Comparison of ENCODE assay signal across 8 cellular contexts in genomic region chr10:73886085-73886529, GRCh38. TPM values are rescaled to one million over a fixed set of nuclear protein-coding genes. Genes with fewer than 3 reads are reported as not detected.
A peak's percentile ranks its signal among the peaks of the same experiment; 100 is the strongest.
DNase-seq lines count a peak whose midpoint lies in the region; ATAC-seq lines count a peak whose summit lies in the region.

No MANE protein-coding gene starts in this region.

- no peak overlapping the region for H3K4me2 ChIP-seq in mesendoderm (ENCODE audit: low read length)

- H3K56ac ChIP-seq in mesendoderm (ENCODE audit: low read length): no peak overlapping the region

- H3K9ac ChIP-seq in mesendoderm (ENCODE audit: low read length): no peak overlapping the region

- intact Hi-C loops in activated CD4-positive, alpha-beta memory T cell treated with anti-CD3 and anti-CD28 coated beads for 36 hours (cut with micrococcal nuclease): loop anchor here (1.0 to 5.0 kb wide), 5 partner anchors 23 to 195 kb away; no protein-coding TSS in a partner anchor

- H4K8ac ChIP-seq in mesendoderm (ENCODE audit: low read depth, low read length): no peak overlapping the region

- no peak overlapping the region for H3K27ac Mint-ChIP-seq in activated CD4-positive, alpha-beta memory T cell treated with anti-CD3 and anti-CD28 coated beads for 36 hours

- DNase-seq in DMS 273 (lab: John Stamatoyannopoulos, UW; ENCODE audit: unreplicated experiment) (peak; percentile 79), DMS 273 treated with DMSO at 0.1 percent for 48 hours (lab: John Stamatoyannopoulos, UW) (no peak), NCI-H69 (lab: John Stamatoyannopoulos, UW) (peak; percentile 71), mesendoderm (peak; percentile 88)
- peak; percentile 78 for DNase-seq in activated CD4-positive, alpha-beta memory T cell treated with anti-CD3 and anti-CD28 coated beads for 36 hours
- peak; percentile 49 for DNase-seq in effector CD8-positive, alpha-beta T cell (lab: John Stamatoyannopoulos, UW)
- DNase-seq in stimulated activated CD8-positive, alpha-beta memory T cell treated with anti-CD3 and anti-CD28 coated beads, Interleukin-12 subunit alpha, Interleukin-12 subunit beta, amount 100 ng/mL, for 1 hour (ENCODE audit: low read depth): peak; percentile 52

- H3K36me3 ChIP-seq in mesendoderm (ENCODE audit: control insufficient read depth, insufficient read depth, low read length): no peaks in the 10 kb centered on the region

- H2BK15ac ChIP-seq in mesendoderm (replicated peaks; ENCODE audit: low read depth): no peak overlapping the region

- H3K4me1 Mint-ChIP-seq in activated CD4-positive, alpha-beta memory T cell treated with anti-CD3 and anti-CD28 coated beads for 36 hours (ENCODE audit: low read depth): peaks cover 2% of the 10 kb centered on the region

- H3K9me3 Mint-ChIP-seq in activated CD4-positive, alpha-beta memory T cell treated with anti-CD3 and anti-CD28 coated beads for 36 hours: no peaks in the 10 kb centered on the region

- H3K4me1 ChIP-seq in mesendoderm (ENCODE audit: control insufficient read depth, low read depth, low read length): peaks cover 7% of the 10 kb centered on the region

- no peaks in the 10 kb centered on the region for H3K79me1 ChIP-seq in mesendoderm (ENCODE audit: low read length)

- H2BK5ac ChIP-seq in mesendoderm (ENCODE audit: low read length): no peak overlapping the region

- no CpG with 5 or more reads among the region's 5 CpGs for WGBS in mesendoderm (ENCODE audit: extremely low coverage, insufficient coverage, low lambda C conversion rate)

- CTCF ChIA-PET in activated CD4-positive, alpha-beta memory T cell treated with anti-CD3 and anti-CD28 coated beads for 36 hours (lab: Charles Lee): interaction anchor here (0.6 to 13.8 kb wide), 58 partner anchors 8 to 348 kb away, joined by 3 to 486 read pairs (median 5); partner anchors contain the start of genes ADK, AP3M1 and PLAU

- peak overlapping the region; percentile 13 for H3K18ac ChIP-seq in mesendoderm (ENCODE audit: low read length)

- no peaks in the 10 kb centered on the region for H3K27me3 Mint-ChIP-seq in activated CD4-positive, alpha-beta memory T cell treated with anti-CD3 and anti-CD28 coated beads for 36 hours

- no peak overlapping the region for H2BK120ac ChIP-seq in mesendoderm (ENCODE audit: low read depth, low read length)

- no peaks in the 10 kb centered on the region for H3K27me3 ChIP-seq in mesendoderm (ENCODE audit: insufficient read depth, low read length, poor library complexity)

- H4K5ac ChIP-seq in mesendoderm (ENCODE audit: low read length): no peak overlapping the region

- no peaks in the 10 kb centered on the region for H3K79me2 ChIP-seq in mesendoderm (ENCODE audit: control insufficient read depth, insufficient read depth, low read length)

- H3K4ac ChIP-seq in mesendoderm (ENCODE audit: low read depth, low read length): no peak overlapping the region

- no peak overlapping the region for H3K4me3 Mint-ChIP-seq in activated CD4-positive, alpha-beta memory T cell treated with anti-CD3 and anti-CD28 coated beads for 36 hours

- ATAC-seq in HG02798 (IDR thresholded peaks at IDR 0.05; ENCODE audit: poor library complexity, unreplicated experiment): peak; percentile 82

- no peaks in the 10 kb centered on the region for H3K36me3 Mint-ChIP-seq in activated CD4-positive, alpha-beta memory T cell treated with anti-CD3 and anti-CD28 coated beads for 36 hours

- H3K27ac ChIP-seq in mesendoderm (ENCODE audit: low read depth, low read length): no peak overlapping the region

- no peak overlapping the region for H3K23ac ChIP-seq in mesendoderm (ENCODE audit: low read length)

- no peak overlapping the region for H3K4me3 ChIP-seq in mesendoderm (ENCODE audit: low read length)

- POLR2A ChIA-PET in activated CD4-positive, alpha-beta memory T cell treated with anti-CD3 and anti-CD28 coated beads for 36 hours (lab: Charles Lee): interaction anchor here (1.0 to 1.3 kb wide), 2 partner anchors 55 to 194 kb away, joined by 3 to 5 read pairs; no protein-coding TSS in a partner anchor

- H2AK5ac ChIP-seq in mesendoderm (ENCODE audit: low read length): no peak overlapping the region

RNA-seq across cellular contexts. Expression of gene CAMK2G, which starts 11.8 kb away (rescaled TPM):
- total RNA-seq in activated CD4-positive, alpha-beta memory T cell treated with anti-CD3 and anti-CD28 coated beads for 36 hours: 10 to 100 TPM; 20.8 to 21.5 TPM
- 13.0 TPM for polyA plus RNA-seq in mesendoderm (2013, experiment 1 of 2)
- polyA plus RNA-seq in mesendoderm (2013, experiment 2 of 2): 13.1 TPM

RNA-seq across cellular contexts. Expression of gene PLAU, which starts 24.8 kb away (rescaled TPM):
- under 1 TPM; 0.45 to 0.73 TPM for total RNA-seq in activated CD4-positive, alpha-beta memory T cell treated with anti-CD3 and anti-CD28 coated beads for 36 hours
- 15.7 TPM for polyA plus RNA-seq in mesendoderm (2013, experiment 1 of 2)
- 15.6 TPM for polyA plus RNA-seq in mesendoderm (2013, experiment 2 of 2)
